In the genomic region with DNA sequence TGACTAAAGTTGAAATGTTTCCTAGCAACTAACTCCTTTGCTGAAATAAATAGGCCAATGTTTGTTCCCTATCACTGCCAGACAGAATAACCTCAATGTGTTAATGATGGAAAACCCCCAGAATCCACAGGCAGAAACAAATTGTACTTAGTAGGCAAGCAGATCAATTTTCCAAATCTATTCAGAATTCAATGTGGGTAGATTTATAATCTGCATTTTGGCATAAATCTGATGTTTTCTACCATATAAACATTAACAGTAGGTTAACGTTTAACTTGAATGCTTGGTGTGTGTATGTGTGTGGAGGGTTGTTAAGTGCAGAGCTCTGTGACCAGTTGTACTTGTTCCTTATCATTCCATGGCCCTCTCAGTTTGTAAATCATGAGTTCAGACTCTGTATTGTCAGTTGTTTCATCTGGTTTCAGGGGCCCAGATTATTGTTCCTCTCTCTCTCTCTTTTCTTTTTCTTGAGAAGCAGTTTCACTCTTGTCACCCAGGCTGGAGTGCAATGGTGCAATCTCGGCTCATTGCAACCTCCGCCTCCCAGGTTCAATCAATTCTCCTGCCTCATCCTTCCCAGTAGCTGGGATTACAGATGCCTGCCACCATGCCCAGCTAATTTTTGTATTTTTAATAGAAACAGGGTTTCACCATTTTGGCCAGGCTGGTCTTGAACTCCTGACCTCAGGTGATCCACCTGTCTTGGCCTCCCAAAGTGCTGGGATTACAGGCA, we compare ENCODE assay signal across 30 cellular contexts. TPM values are rescaled to one million over a fixed set of nuclear protein-coding genes. Genes with fewer than 3 reads are reported as not detected.
DNase-seq lines count a peak whose midpoint lies in the region; ATAC-seq and TF ChIP-seq lines count a peak whose summit lies in the region.
"Had no signal": no experiment of that assay in that cellular context is flagged by ENCODE, and none has a peak within 500 bp of the region (broad histone marks: within the 10 kb centered on the region; RNA-seq: fewer than 3 reads in every experiment).

No MANE protein-coding gene starts in this region.

- H3K4me3 ChIP-seq in kidney epithelial cell (ENCODE audit: low read depth, low read length) = no peak overlapping the region
- no peak overlapping the region for H3K4me3 ChIP-seq in upper lobe of right lung
- no peak overlapping the region for H3K4me3 ChIP-seq in testis
- H3K4me3 ChIP-seq: esophagus squamous epithelium, left ventricle myocardium inferior, spleen had no signal

- H3K27me3 Mint-ChIP-seq in activated naive CD8-positive, alpha-beta T cell treated with anti-CD3 and anti-CD28 coated beads for 36 hours = no peaks in the 10 kb centered on the region
- no peaks in the 10 kb centered on the region for H3K27me3 Mint-ChIP-seq in activated naive CD8-positive, alpha-beta T cell treated with anti-CD3 and anti-CD28 coated beads, Interleukin-2, amount 50 U/mL, for 24 hours
- no peaks in the 10 kb centered on the region for H3K27me3 Mint-ChIP-seq in mesothelial cell of epicardium (ENCODE audit: low read depth)
- H3K27me3 Mint-ChIP-seq: activated CD4-positive, alpha-beta T cell treated with anti-CD3 and anti-CD28 coated beads, Interleukin-2, amount 10 ng/mL, durations not matched to agents 7 days and 5 days; activated naive CD8-positive, alpha-beta T cell; B cell; brain had no signal

- WGBS in testis, 2 donors = 88 to 90% methylated on average over 3 of the region's 3 CpGs

- H3K36me3 Mint-ChIP-seq in activated naive CD8-positive, alpha-beta T cell treated with anti-CD3 and anti-CD28 coated beads for 36 hours = peaks cover 52% of the 10 kb centered on the region
- H3K36me3 Mint-ChIP-seq in activated naive CD8-positive, alpha-beta T cell treated with anti-CD3 and anti-CD28 coated beads, Interleukin-2, amount 50 U/mL, for 24 hours (ENCODE audit: low read depth) = peaks cover 34% of the 10 kb centered on the region
- peaks cover 1% of the 10 kb centered on the region for H3K36me3 Mint-ChIP-seq in mesothelial cell of epicardium
- H3K36me3 Mint-ChIP-seq: brain had no signal

- H3K9me3 Mint-ChIP-seq in activated naive CD8-positive, alpha-beta T cell treated with anti-CD3 and anti-CD28 coated beads for 36 hours = no peaks in the 10 kb centered on the region
- H3K9me3 Mint-ChIP-seq in activated naive CD8-positive, alpha-beta T cell treated with anti-CD3 and anti-CD28 coated beads, Interleukin-2, amount 50 U/mL, for 24 hours = no peaks in the 10 kb centered on the region
- peaks cover 4% of the 10 kb centered on the region for H3K9me3 Mint-ChIP-seq in mesothelial cell of epicardium
- H3K9me3 Mint-ChIP-seq: activated T-helper 2 cell treated with anti-CD3 and anti-CD28 coated beads, Interferon-gamma antibody, Interleukin-2, Interleukin-4, amounts not matched to agents 10 μg/mL and 5 μg/mL and 100 μg/mL, durations not matched to agents 14 hours and 24 hours and 36 hours; brain had no signal

- H3K27ac ChIP-seq in upper lobe of right lung (no peak overlapping the region), testis (no peak overlapping the region)
- H3K27ac ChIP-seq: esophagus squamous epithelium, HL-60, left ventricle myocardium inferior, WERI-Rb-1 had no signal

- H3K4me1 ChIP-seq in upper lobe of right lung = peaks cover 7% of the 10 kb centered on the region
- no peaks in the 10 kb centered on the region for H3K4me1 ChIP-seq in testis

- H3K27ac Mint-ChIP-seq in activated naive CD8-positive, alpha-beta T cell treated with anti-CD3 and anti-CD28 coated beads for 36 hours = no peak overlapping the region
- H3K27ac Mint-ChIP-seq in activated naive CD8-positive, alpha-beta T cell treated with anti-CD3 and anti-CD28 coated beads, Interleukin-2, amount 50 U/mL, for 24 hours = no peak overlapping the region
- peak overlapping the region; percentile 62 for H3K27ac Mint-ChIP-seq in mesothelial cell of epicardium
- H3K27ac Mint-ChIP-seq: activated T-helper 2 cell treated with anti-CD3 and anti-CD28 coated beads, Interferon-gamma antibody, Interleukin-2, Interleukin-4, amounts not matched to agents 10 μg/mL and 5 μg/mL and 100 μg/mL, durations not matched to agents 14 hours and 24 hours and 36 hours; B cell had no signal

- intact Hi-C loops in upper lobe of right lung (cut with DNase I) (no loop called here), testis (cut with DNase I; ENCODE audit: low total_unique reads) (no loop called here)

- ATAC-seq in activated naive CD8-positive, alpha-beta T cell treated with anti-CD3 and anti-CD28 coated beads, Interleukin-2, amount 50 U/mL, for 24 hours = no peak
- ATAC-seq in upper lobe of right lung (peak; percentile 61), GM21423 (IDR thresholded peaks at IDR 0.05; ENCODE audit: unreplicated experiment) (no peak)
- ATAC-seq: stimulated activated naive CD8-positive, alpha-beta T cell treated with anti-CD3 and anti-CD28 coated beads, Interleukin-15, Interleukin-2, amounts not matched to agents 100 U/mL and 50 U/mL, for 24 hours had no signal

- H3K4me1 Mint-ChIP-seq in activated naive CD8-positive, alpha-beta T cell treated with anti-CD3 and anti-CD28 coated beads for 36 hours = peaks cover 26% of the 10 kb centered on the region
- peaks cover 18% of the 10 kb centered on the region for H3K4me1 Mint-ChIP-seq in activated naive CD8-positive, alpha-beta T cell treated with anti-CD3 and anti-CD28 coated beads, Interleukin-2, amount 50 U/mL, for 24 hours
- H3K4me1 Mint-ChIP-seq in mesothelial cell of epicardium = peaks cover 9% of the 10 kb centered on the region
- H3K4me1 Mint-ChIP-seq: B cell, brain had no signal

- H3K27me3 ChIP-seq in kidney epithelial cell (ENCODE audit: control insufficient read depth, insufficient read depth, low read length) = no peaks in the 10 kb centered on the region
- no peaks in the 10 kb centered on the region for H3K27me3 ChIP-seq in upper lobe of right lung
- H3K27me3 ChIP-seq in testis = no peaks in the 10 kb centered on the region
- H3K27me3 ChIP-seq: esophagus squamous epithelium, spleen had no signal

- no peak for TF ChIP-seq POLR2A in testis (IDR thresholded peaks at IDR 0.05)

- H3K36me3 ChIP-seq in kidney epithelial cell (ENCODE audit: control insufficient read depth, insufficient read depth, low read length) (peaks cover 2% of the 10 kb centered on the region), upper lobe of right lung (peaks cover 29% of the 10 kb centered on the region), testis (ENCODE audit: low read depth, missing control alignments) (no peaks in the 10 kb centered on the region)
- H3K36me3 ChIP-seq: WERI-Rb-1 had no signal

- H3K4me3 Mint-ChIP-seq in activated naive CD8-positive, alpha-beta T cell treated with anti-CD3 and anti-CD28 coated beads for 36 hours = peak overlapping the region; percentile 32
- no peak overlapping the region for H3K4me3 Mint-ChIP-seq in activated naive CD8-positive, alpha-beta T cell treated with anti-CD3 and anti-CD28 coated beads, Interleukin-2, amount 50 U/mL, for 24 hours
- no peak overlapping the region for H3K4me3 Mint-ChIP-seq in mesothelial cell of epicardium
- H3K4me3 Mint-ChIP-seq: activated CD4-positive, alpha-beta T cell treated with anti-CD3 and anti-CD28 coated beads, Interleukin-2, amount 10 ng/mL, durations not matched to agents 7 days and 5 days; activated naive CD8-positive, alpha-beta T cell; B cell; brain had no signal

- no peak for DNase-seq in activated naive CD8-positive, alpha-beta T cell treated with anti-CD3 and anti-CD28 coated beads for 36 hours
- DNase-seq in activated naive CD8-positive, alpha-beta T cell treated with anti-CD3 and anti-CD28 coated beads, Interleukin-2, amount 50 U/mL, for 24 hours = no peak
- peak; percentile 49 for DNase-seq in kidney epithelial cell (ENCODE audit: low read depth)
- no peak for DNase-seq in mesothelial cell of epicardium (ENCODE audit: low spot score in 2 of 2, unreplicated experiment in 2 of 2)
- DNase-seq in upper lobe of right lung = no peak
- no peak for DNase-seq in testis
- DNase-seq in cerebellar cortex (ENCODE audit: low spot score) = no peak
- DNase-seq: 8988T; activated CD4-positive, alpha-beta T cell treated with anti-CD3 and anti-CD28 coated beads, Interleukin-2, amount 10 ng/mL, durations not matched to agents 7 days and 5 days; effector memory CD4-positive, alpha-beta T cell; esophagus squamous epithelium; GOT3; IMR-90; left ventricle myocardium inferior; NCI-H1436; NCI-H2171; NCI-H526; spleen; stimulated activated CD4-positive, alpha-beta T cell treated with anti-CD3 and anti-CD28 coated beads, Interleukin-4, amount 100 ng/mL, for 1 hour; stimulated activated naive CD8-positive, alpha-beta T cell treated with anti-CD3 and anti-CD28 coated beads, Interleukin-15, Interleukin-2, amounts not matched to agents 100 U/mL and 50 U/mL, for 24 hours; WERI-Rb-1 had no signal

- TF ChIP-seq CTCF in kidney epithelial cell (IDR thresholded peaks at IDR 0.05; ENCODE audit: insufficient read depth, low read length, poor library complexity, severe bottlenecking) (no peak), mesothelial cell of epicardium (IDR thresholded peaks at IDR 0.05; ENCODE audit: unreplicated experiment) (no peak), upper lobe of right lung (IDR thresholded peaks at IDR 0.05) (no peak), testis (IDR thresholded peaks at IDR 0.05) (no peak)

- H3K9me3 ChIP-seq in upper lobe of right lung (no peaks in the 10 kb centered on the region), testis (no peaks in the 10 kb centered on the region)
- H3K9me3 ChIP-seq: esophagus squamous epithelium, left ventricle myocardium inferior, spleen had no signal

RNA-seq across cellular contexts. Expression of a gene that starts 32.8 kb away (rescaled TPM):
- 10 to 100 TPM; 85.2 to 86.5 TPM for total RNA-seq in activated naive CD8-positive, alpha-beta T cell treated with anti-CD3 and anti-CD28 coated beads for 36 hours
- total RNA-seq in kidney epithelial cell = 77.7 and 235 TPM in 2 replicates
- total RNA-seq in mesothelial cell of epicardium = 64.1 to 71.0 TPM (median 66.0 TPM) in 3 replicates
- 165 TPM for total RNA-seq in upper lobe of right lung
- total RNA-seq in testis = 10 to 100 TPM; 46.9 to 83.4 TPM
- 32.1 TPM for polyA plus RNA-seq in testis (ENCODE audit: insufficient read depth, low read depth, low replicate concordance)

RNA-seq across cellular contexts. Expression of a gene that starts 42.2 kb away (rescaled TPM):
- not detected for total RNA-seq in activated naive CD8-positive, alpha-beta T cell treated with anti-CD3 and anti-CD28 coated beads for 36 hours
- total RNA-seq in kidney epithelial cell = 0.62 TPM in 1 of 2 replicates, not detected in the other
- total RNA-seq in mesothelial cell of epicardium = 0.31 TPM in 1 of 3 replicates, not detected in the others
- total RNA-seq in upper lobe of right lung = not detected
- total RNA-seq in testis = 1 to 10 TPM; 6.5 to 9.4 TPM
- 34.8 TPM for polyA plus RNA-seq in testis (ENCODE audit: insufficient read depth, low read depth, low replicate concordance)
- total RNA-seq: activated T-helper 2 cell treated with anti-CD3 and anti-CD28 coated beads, Interferon-gamma antibody, Interleukin-2, Interleukin-4, amounts not matched to agents 10 μg/mL and 5 μg/mL and 100 μg/mL, durations not matched to agents 14 hours and 24 hours and 36 hours; esophagus squamous epithelium; glomerular endothelial cell; IMR-90; left ventricle myocardium inferior; M059J; RPMI7951 had no signal
- polyA plus RNA-seq: IMR-90, spleen had no signal
